In genomic region chr9:81759680-81760215, GRCh38 we compare ENCODE assay signal across 1 cellular context.
TF ChIP-seq lines count a peak whose summit lies in the region.

No MANE protein-coding gene starts in this region.

TF ChIP-seq in SK-N-SH, 30 proteins besides CTCF, POLR2A, EP300 and RAD21 (continued from another document):
- no peak for TF ChIP-seq USF2 (IDR thresholded peaks at IDR 0.05; ENCODE audit: borderline replicate concordance, low read depth, low read length)
- TF ChIP-seq PBX3 (IDR thresholded peaks at IDR 0.05): peak; percentile 40
- TF ChIP-seq SIN3A (IDR thresholded peaks at IDR 0.05; ENCODE audit: borderline replicate concordance, low read depth, low read length): no peak
- no peak for TF ChIP-seq NRF1 (IDR thresholded peaks at IDR 0.05; ENCODE audit: low read depth, low read length)
- no peak for TF ChIP-seq FOXM1 (IDR thresholded peaks at IDR 0.05; ENCODE audit: low read depth)
- peak; percentile 55 for TF ChIP-seq JUND (IDR thresholded peaks at IDR 0.05)
- no peak for TF ChIP-seq NFIC (IDR thresholded peaks at IDR 0.05; ENCODE audit: borderline replicate concordance)
- no peak for TF ChIP-seq ELF1 (IDR thresholded peaks at IDR 0.05)
- TF ChIP-seq TCF12 (IDR thresholded peaks at IDR 0.05): peak; percentile 64
- TF ChIP-seq MAX (IDR thresholded peaks at IDR 0.05; ENCODE audit: low read depth): peak; percentile 76; the same call in 1 of the 2 replicates
- TF ChIP-seq EZH2phosphoT487 (IDR thresholded peaks at IDR 0.05; ENCODE audit: borderline replicate concordance, low read depth): no peak
